8 cellular contexts compared by ENCODE assay signal in genomic region chr7:139730746-139731612, GRCh38. TPM values are rescaled to one million over a fixed set of nuclear protein-coding genes. Genes with fewer than 3 reads are reported as not detected.
A peak's percentile ranks its signal among the peaks of the same experiment; 100 is the strongest.
DNase-seq lines count a peak whose midpoint lies in the region; ATAC-seq and TF ChIP-seq lines count a peak whose summit lies in the region.

No MANE protein-coding gene starts in this region.

- H3K9me3 ChIP-seq in stomach smooth muscle (ENCODE audit: control insufficient read depth in 2 of 2, low read length in 2 of 2), result no peaks in the 10 kb centered on the region

- intact Hi-C loops in Right ventricle myocardium superior (cut with DNase I), result loop anchor here (5.0 kb wide), 1 partner anchor 46 kb away; the partner anchor contains the start of gene HIPK2

- ATAC-seq in HG03196 (IDR thresholded peaks at IDR 0.05; ENCODE audit: unreplicated experiment) (peak; percentile 72), Right ventricle myocardium superior (ENCODE audit: poor library complexity) (peak; percentile 57)

- no peak overlapping the region for H3K9ac ChIP-seq in stomach smooth muscle (ENCODE audit: low read length in 2 of 2)

- peaks cover 34% of the 10 kb centered on the region for H3K4me1 ChIP-seq in stomach smooth muscle (ENCODE audit: control insufficient read depth, insufficient read depth, low read length)

- H3K4me3 ChIP-seq in stomach smooth muscle (ENCODE audit: low read length in 2 of 2), result peak overlapping the region in 1 of 2 donors; percentile 49

- H3K27ac ChIP-seq in VCaP (peak overlapping the region; percentile 76), stomach smooth muscle (ENCODE audit: low read length) (peak overlapping the region; percentile 62)

- DNase-seq in NCI-H2081 (lab: John Stamatoyannopoulos, UW) (peak; percentile 17 to 40), NCI-H2081 treated with DMSO at 0.1 percent for 48 hours (lab: John Stamatoyannopoulos, UW) (no peak), Right ventricle myocardium superior (peak; percentile 85), inferior parietal cortex (ENCODE audit: extremely low spot score) (no peak), OCI-M2 (lab: John Stamatoyannopoulos, UW; ENCODE audit: unreplicated experiment) (no peak)

- no peak for TF ChIP-seq CTCF in VCaP (conservative IDR thresholded peaks at IDR 0.05)

- no peaks in the 10 kb centered on the region for H3K27me3 ChIP-seq in stomach smooth muscle (ENCODE audit: control insufficient read depth in 1 of 2, insufficient read depth in 2 of 2, low read length in 2 of 2)

- no peaks in the 10 kb centered on the region for H3K36me3 ChIP-seq in stomach smooth muscle (ENCODE audit: control insufficient read depth in 2 of 2, insufficient read depth in 2 of 2, low read length in 2 of 2)

RNA-seq across cellular contexts. Expression of gene HIPK2, which starts 46.8 kb away (rescaled TPM):
- 88.5 TPM for total RNA-seq in Right ventricle myocardium superior

Comparison
In these comparisons a context has a peak if more than half of its experiments do, and no peak if none do; other contexts are left out.
1. DNase-seq: peak in NCI-H2081 (2 of 2) and Right ventricle myocardium superior (single experiment); none in NCI-H2081 treated with DMSO at 0.1 percent for 48 hours (single experiment), inferior parietal cortex (single experiment) and OCI-M2 (single experiment).